ENCODE assay signal across 11 cellular contexts in genomic region chr21:39345440-39345839, GRCh38. TPM values are rescaled to one million over a fixed set of nuclear protein-coding genes. Genes with fewer than 3 reads are reported as not detected.
DNase-seq lines count a peak whose midpoint lies in the region; ATAC-seq and TF ChIP-seq lines count a peak whose summit lies in the region.
"Had no signal": no experiment of that assay in that cellular context is flagged by ENCODE, and none has a peak within 500 bp of the region (broad histone marks: within the 10 kb centered on the region; RNA-seq: fewer than 3 reads in every experiment).

No MANE protein-coding gene starts in this region.

- H3K27me3 Mint-ChIP-seq in activated T-cell treated with anti-CD3 and anti-CD28 coated beads, Interleukin-2, amount 50 U/mL, for 4 hours (ENCODE audit: low read depth): no peaks in the 10 kb centered on the region

- H3K9me2 ChIP-seq in PC-3 (replicated peaks; ENCODE audit: low read length): no peaks in the 10 kb centered on the region

- H3K27me3 ChIP-seq in PC-3 (ENCODE audit: low read length): no peaks in the 10 kb centered on the region
- no peaks in the 10 kb centered on the region for H3K27me3 ChIP-seq in fibroblast of lung (ENCODE audit: control insufficient read depth, insufficient read depth, low read length)
- H3K27me3 ChIP-seq in testis: no peaks in the 10 kb centered on the region
- H3K27me3 ChIP-seq: upper lobe of left lung had no signal

- H4K20me1 ChIP-seq in PC-3 (ENCODE audit: low read length) (peaks cover 38% of the 10 kb centered on the region), fibroblast of lung (ENCODE audit: control insufficient read depth, extremely low read depth, insufficient read depth, low read length) (no peaks in the 10 kb centered on the region)

- peaks cover 53% of the 10 kb centered on the region for H3K36me3 ChIP-seq in PC-3 (ENCODE audit: low read depth, low read length)
- peaks cover 4% of the 10 kb centered on the region for H3K36me3 ChIP-seq in fibroblast of lung (ENCODE audit: control insufficient read depth, insufficient read depth, low read length)
- H3K36me3 ChIP-seq in testis (ENCODE audit: low read depth, missing control alignments): no peaks in the 10 kb centered on the region

- H3K27ac ChIP-seq in PC-3 (ENCODE audit: low read length) (no peak overlapping the region), fibroblast of lung (ENCODE audit: insufficient read depth, low read length) (no peak overlapping the region), testis (no peak overlapping the region)
- H3K27ac ChIP-seq: upper lobe of left lung had no signal

- H3K9ac ChIP-seq in PC-3 (ENCODE audit: low read length) (no peak overlapping the region), fibroblast of lung (ENCODE audit: insufficient read depth, low read length) (no peak overlapping the region)

- no peak overlapping the region for H2AFZ ChIP-seq in PC-3 (ENCODE audit: low read length)
- H2AFZ ChIP-seq in fibroblast of lung (ENCODE audit: low read length): no peak overlapping the region

- BruUV-seq in PC-3 (replicated peaks; lab: Mats Ljungman, UMichigan): no TSS peak

- no peaks in the 10 kb centered on the region for H3K9me3 ChIP-seq in PC-3 (ENCODE audit: low read length)
- no peaks in the 10 kb centered on the region for H3K9me3 ChIP-seq in fibroblast of lung (ENCODE audit: control insufficient read depth, insufficient read depth, low read depth, low read length)
- no peaks in the 10 kb centered on the region for H3K9me3 ChIP-seq in testis
- H3K9me3 ChIP-seq: upper lobe of left lung had no signal

- intact Hi-C loops in PC-3 (cut with micrococcal nuclease): no loop called here
- intact Hi-C loops in testis (cut with DNase I; ENCODE audit: low total_unique reads): no loop called here

- ATAC-seq in activated T-cell treated with anti-CD3 and anti-CD28 coated beads, Interleukin-2, amount 50 U/mL, for 4 hours: no peak
- no peak for ATAC-seq in PC-3

- no peaks in the 10 kb centered on the region for H3F3A ChIP-seq in PC-3 (ENCODE audit: low read length, unreplicated experiment)

- DNase-seq in activated T-cell treated with anti-CD3 and anti-CD28 coated beads, Interleukin-2, amount 50 U/mL, for 4 hours: no peak
- no peak for DNase-seq in activated T-cell treated with anti-CD3 and anti-CD28 coated beads for 4 hours
- no peak for DNase-seq in PC-3
- no peak for DNase-seq in fibroblast of lung (ENCODE audit: low read depth in 2 of 2)
- DNase-seq in retina: peak; percentile 48
- no peak for DNase-seq in stimulated activated CD4-positive, alpha-beta T cell treated with anti-CD3 and anti-CD28 coated beads, Interleukin-2, amount 100 ng/mL, for 24 hours
- no peak for DNase-seq in SKM-1 treated with dmso at 0.1 percent for 144 hours (lab: John Stamatoyannopoulos, UW; ENCODE audit: unreplicated experiment)
- no peak for DNase-seq in testis
- DNase-seq: activated naive CD4-positive, alpha-beta T cell; NCI-H187 treated with DMSO at 0.1 percent for 48 hours; upper lobe of left lung had no signal

- POLR2A ChIA-PET in PC-3 (lab: Charles Lee; ENCODE audit: unreplicated experiment): interaction anchor here (0.6 kb wide), 1 partner anchor 35 kb away, joined by 3 read pairs; a partner anchor contains a TSS

- no peaks in the 10 kb centered on the region for H3K9me3 Mint-ChIP-seq in activated T-cell treated with anti-CD3 and anti-CD28 coated beads, Interleukin-2, amount 50 U/mL, for 4 hours

- TF ChIP-seq CTCF in PC-3 (conservative IDR thresholded peaks at IDR 0.05; ENCODE audit: low read depth, low read length): no peak
- TF ChIP-seq CTCF in fibroblast of lung (conservative IDR thresholded peaks at IDR 0.05 in 1 of 2, IDR thresholded peaks at IDR 0.05 in 1 of 2; ENCODE audit: low read depth in 1 of 2, low read length in 2 of 2): no peak
- no peak for TF ChIP-seq CTCF in testis (IDR thresholded peaks at IDR 0.05)

- CTCF ChIA-PET in PC-3 (lab: Charles Lee): no interaction called here

- peaks cover 48% of the 10 kb centered on the region for H3K36me3 Mint-ChIP-seq in activated T-cell treated with anti-CD3 and anti-CD28 coated beads, Interleukin-2, amount 50 U/mL, for 4 hours (ENCODE audit: insufficient read depth)

- peak overlapping the region; percentile 91 for H3K4me3 Mint-ChIP-seq in activated T-cell treated with anti-CD3 and anti-CD28 coated beads, Interleukin-2, amount 50 U/mL, for 4 hours

- H3K79me2 ChIP-seq in PC-3 (ENCODE audit: low read length) (peaks cover 50% of the 10 kb centered on the region), fibroblast of lung (ENCODE audit: control insufficient read depth, insufficient read depth, low read length) (peaks cover 34% of the 10 kb centered on the region)

- H3K4me2 ChIP-seq in PC-3 (ENCODE audit: low read length) (peak overlapping the region; percentile 94), fibroblast of lung (ENCODE audit: extremely low read depth, insufficient read depth, low read length) (peak overlapping the region; percentile 16)

- peak overlapping the region; percentile 99; the same call in 1 of the 2 replicates for H3K4me3 ChIP-seq in PC-3 (ENCODE audit: low read length)
- H3K4me3 ChIP-seq in fibroblast of lung (replicated peaks in 1 of 4; ENCODE audit: control extremely low read depth in 1 of 4, insufficient read depth in 1 of 4, low read depth in 3 of 4, low read length in 4 of 4): peak overlapping the region in 1 of 4 experiments; percentile 24
- no peak overlapping the region for H3K4me3 ChIP-seq in testis
- H3K4me3 ChIP-seq: upper lobe of left lung had no signal

- H3K4me1 ChIP-seq in PC-3 (ENCODE audit: insufficient read depth, low read length) (peaks cover 25% of the 10 kb centered on the region), fibroblast of lung (ENCODE audit: control insufficient read depth, extremely low read depth, insufficient read depth, low read length) (peaks cover 6% of the 10 kb centered on the region), testis (peaks cover 20% of the 10 kb centered on the region)

- TF ChIP-seq POLR2A in testis (IDR thresholded peaks at IDR 0.05): no peak

- 72 to 80% methylated on average over 6 of the region's 6 CpGs for WGBS in testis, 2 donors

- peaks cover 34% of the 10 kb centered on the region for H3K4me1 Mint-ChIP-seq in activated T-cell treated with anti-CD3 and anti-CD28 coated beads, Interleukin-2, amount 50 U/mL, for 4 hours (ENCODE audit: low read depth)

RNA-seq across cellular contexts. Expression of gene HMGN1, which starts 3.4 kb away (rescaled TPM):
- 100 to 1,000 TPM; 313 to 333 (median 321) TPM for total RNA-seq in activated T-cell treated with anti-CD3 and anti-CD28 coated beads, Interleukin-2, amount 50 U/mL, for 4 hours
- total RNA-seq in PC-3 (2014; rRNA removed) (335 and 338 TPM in 2 replicates), fibroblast of lung (171 and 179 TPM in 2 replicates), testis (100 to 1,000 TPM; 162 to 177 TPM)
- polyA plus RNA-seq in fibroblast of lung (160 and 189 TPM in 2 replicates), testis (ENCODE audit: insufficient read depth, low read depth, low replicate concordance) (203 TPM)
- polyA plus RNA-seq in fibroblast of lung (2012): 229 and 291 TPM in 2 replicates
- polyA minus RNA-seq in fibroblast of lung (ENCODE audit: low replicate concordance): 3.1 and 8.2 TPM in 2 replicates

RNA-seq across cellular contexts. Expression of gene BRWD1, which starts 32.0 kb away (rescaled TPM):
- total RNA-seq in activated T-cell treated with anti-CD3 and anti-CD28 coated beads, Interleukin-2, amount 50 U/mL, for 4 hours: 10 to 100 TPM; 17.3 to 24.7 (median 22.9) TPM
- total RNA-seq in PC-3 (2014; rRNA removed) (25.1 and 29.3 TPM in 2 replicates), fibroblast of lung (48.9 and 62.1 TPM in 2 replicates), testis (100 to 1,000 TPM; 102 to 123 TPM)
- polyA plus RNA-seq in fibroblast of lung (10.8 and 17.1 TPM in 2 replicates), testis (ENCODE audit: insufficient read depth, low read depth, low replicate concordance) (32.8 TPM)
- 6.4 and 10.7 TPM in 2 replicates for polyA plus RNA-seq in fibroblast of lung (2012)
- polyA minus RNA-seq in fibroblast of lung (ENCODE audit: low replicate concordance): 4.5 and 10.6 TPM in 2 replicates
